34 cellular contexts compared by ENCODE assay signal in the genomic region with DNA sequence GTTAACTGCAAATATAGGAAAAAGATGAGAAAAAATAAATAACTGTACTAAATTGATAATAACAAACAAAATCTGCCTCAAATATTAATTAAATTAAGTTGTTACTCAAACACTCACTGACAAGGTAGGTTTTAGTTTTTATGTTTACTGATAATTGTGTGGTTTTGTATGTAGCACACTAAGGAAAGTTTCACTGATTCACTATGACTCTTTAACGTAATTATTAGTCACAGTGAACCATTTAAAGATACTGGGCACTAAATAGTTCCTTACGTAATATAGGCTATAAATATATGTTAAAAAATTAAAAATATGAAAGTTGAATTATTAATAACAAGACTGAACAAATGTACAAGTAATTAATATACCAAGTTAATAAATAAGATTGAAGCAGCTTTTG.
"Had no signal": no experiment of that assay in that cellular context is flagged by ENCODE, and none has a peak within 500 bp of the region (broad histone marks: within the 10 kb centered on the region; RNA-seq: fewer than 3 reads in every experiment).

No MANE protein-coding gene starts in this region.

- H2AFZ ChIP-seq: hepatocyte had no signal

- H3K36me3 ChIP-seq: adrenal gland, ascending aorta, breast epithelium, esophagus muscularis mucosa, gastroesophageal sphincter, heart right ventricle had no signal

- H3K4me3 ChIP-seq: adrenal gland, ascending aorta, breast epithelium, coronary artery, dorsolateral prefrontal cortex, esophagus muscularis mucosa, gastroesophageal sphincter, heart right ventricle, hepatocyte had no signal

- H3K27ac Mint-ChIP-seq: activated CD4-positive, alpha-beta memory T cell treated with anti-CD3 and anti-CD28 coated beads for 36 hours; activated CD4-positive, alpha-beta T cell treated with anti-CD3 and anti-CD28 coated beads for 36 hours; activated CD4-positive, alpha-beta T cell treated with anti-CD3 and anti-CD28 coated beads, Interleukin-2, amount 10 ng/mL, durations not matched to agents 24 days and 14 days; activated CD8-positive, alpha-beta memory T cell treated with anti-CD3 and anti-CD28 coated beads, Interleukin-2, amount 10 ng/mL, durations not matched to agents 7 days and 5 days; activated CD8-positive, alpha-beta T cell treated with anti-CD3 and anti-CD28 coated beads, Interleukin-2, amount 10 ng/mL, durations not matched to agents 7 days and 5 days; activated naive CD4-positive, alpha-beta T cell treated with anti-CD3 and anti-CD28 coated beads for 36 hours; activated naive CD4-positive, alpha-beta T cell treated with anti-CD3 and anti-CD28 coated beads, Interleukin-2, amount 50 U/mL, for 24 hours; activated naive CD8-positive, alpha-beta T cell treated with anti-CD3 and anti-CD28 coated beads for 36 hours; activated naive CD8-positive, alpha-beta T cell treated with anti-CD3 and anti-CD28 coated beads, Interleukin-2, amount 50 U/mL, for 24 hours; activated T-helper 1 cell treated with anti-CD3 and anti-CD28 coated beads, Interleukin-12 subunit alpha, Interleukin-12 subunit beta, Interleukin-2, Interleukin-4 antibody, amounts not matched to agents 30 ng/mL and 10 ng/mL and 1 ng/mL, durations not matched to agents 14 hours and 24 hours and 36 hours; activated T-helper 2 cell treated with anti-CD3 and anti-CD28 coated beads, Interferon-gamma antibody, Interleukin-2, Interleukin-4, amounts not matched to agents 10 μg/mL and 5 μg/mL and 100 μg/mL, durations not matched to agents 14 hours and 24 hours and 36 hours; brain; dendritic cell treated with granulocyte-macrophage colony-stimulating factor and Interleukin-4, amounts not matched to agents 40 ng/mL and 50 ng/mL, for 4 days; endodermal cell had no signal

- H3K27ac ChIP-seq: adrenal gland, ascending aorta, breast epithelium, coronary artery, dorsolateral prefrontal cortex, esophagus muscularis mucosa, gastroesophageal sphincter, heart right ventricle, hepatocyte had no signal

- H3K9me3 ChIP-seq: adrenal gland had no signal

- H3K79me2 ChIP-seq: hepatocyte had no signal

- ATAC-seq: activated CD4-positive, alpha-beta T cell treated with anti-CD3 and anti-CD28 coated beads for 36 hours; activated CD8-positive, alpha-beta memory T cell treated with anti-CD3 and anti-CD28 coated beads, Interleukin-2, amount 10 ng/mL, durations not matched to agents 7 days and 5 days; activated CD8-positive, alpha-beta T cell treated with anti-CD3 and anti-CD28 coated beads, Interleukin-2, amount 10 ng/mL, durations not matched to agents 7 days and 5 days; activated naive CD8-positive, alpha-beta T cell treated with anti-CD3 and anti-CD28 coated beads, Interleukin-2, amount 50 U/mL, for 24 hours; gastroesophageal sphincter; heart right ventricle had no signal

- H3K36me3 Mint-ChIP-seq: activated CD4-positive, alpha-beta memory T cell treated with anti-CD3 and anti-CD28 coated beads for 36 hours; activated CD8-positive, alpha-beta memory T cell treated with anti-CD3 and anti-CD28 coated beads, Interleukin-2, amount 10 ng/mL, durations not matched to agents 7 days and 5 days; activated naive CD4-positive, alpha-beta T cell treated with anti-CD3 and anti-CD28 coated beads, Interleukin-2, amount 50 U/mL, for 24 hours; activated naive CD8-positive, alpha-beta T cell treated with anti-CD3 and anti-CD28 coated beads for 36 hours; brain had no signal

- H3K4me2 ChIP-seq: hepatocyte had no signal

- H3K27me3 ChIP-seq: adrenal gland, ascending aorta, breast epithelium, dorsolateral prefrontal cortex, esophagus muscularis mucosa, gastroesophageal sphincter, heart right ventricle, hepatocyte had no signal

- H3K4me1 ChIP-seq: adrenal gland, ascending aorta, breast epithelium, esophagus muscularis mucosa, gastroesophageal sphincter, heart right ventricle had no signal

- H3K4me3 Mint-ChIP-seq: activated CD4-positive, alpha-beta memory T cell treated with anti-CD3 and anti-CD28 coated beads for 36 hours; activated CD4-positive, alpha-beta T cell treated with anti-CD3 and anti-CD28 coated beads for 36 hours; activated CD4-positive, alpha-beta T cell treated with anti-CD3 and anti-CD28 coated beads, Interleukin-2, amount 10 ng/mL, durations not matched to agents 24 days and 14 days; activated CD8-positive, alpha-beta memory T cell treated with anti-CD3 and anti-CD28 coated beads, Interleukin-2, amount 10 ng/mL, durations not matched to agents 7 days and 5 days; activated CD8-positive, alpha-beta T cell treated with anti-CD3 and anti-CD28 coated beads, Interleukin-2, amount 10 ng/mL, durations not matched to agents 7 days and 5 days; activated naive CD4-positive, alpha-beta T cell treated with anti-CD3 and anti-CD28 coated beads for 36 hours; activated naive CD4-positive, alpha-beta T cell treated with anti-CD3 and anti-CD28 coated beads, Interleukin-2, amount 50 U/mL, for 24 hours; activated naive CD8-positive, alpha-beta T cell treated with anti-CD3 and anti-CD28 coated beads for 36 hours; activated naive CD8-positive, alpha-beta T cell treated with anti-CD3 and anti-CD28 coated beads, Interleukin-2, amount 50 U/mL, for 24 hours; activated T-helper 1 cell treated with anti-CD3 and anti-CD28 coated beads, Interleukin-12 subunit alpha, Interleukin-12 subunit beta, Interleukin-2, Interleukin-4 antibody, amounts not matched to agents 30 ng/mL and 10 ng/mL and 1 ng/mL, durations not matched to agents 14 hours and 24 hours and 36 hours; brain; central memory CD8-positive, alpha-beta T cell; dendritic cell treated with granulocyte-macrophage colony-stimulating factor and Interleukin-4, amounts not matched to agents 40 ng/mL and 50 ng/mL, for 4 days; endodermal cell had no signal

- DNase-seq: activated CD4-positive, alpha-beta memory T cell treated with anti-CD3 and anti-CD28 coated beads for 36 hours; activated CD4-positive, alpha-beta T cell treated with anti-CD3 and anti-CD28 coated beads for 36 hours; activated CD4-positive, alpha-beta T cell treated with anti-CD3 and anti-CD28 coated beads, Interleukin-2, amount 10 ng/mL, durations not matched to agents 24 days and 14 days; activated CD4-positive, CD25-positive, alpha-beta regulatory T cell; activated CD4-positive, CD25-positive, alpha-beta regulatory T cell treated with anti-CD3 and anti-CD28 coated beads, Interleukin-2, amount 50 U/mL, for 72 hours; activated CD8-positive, alpha-beta memory T cell treated with anti-CD3 and anti-CD28 coated beads, Interleukin-2, amount 10 ng/mL, durations not matched to agents 7 days and 5 days; activated CD8-positive, alpha-beta memory T cell treated with anti-CD3 and anti-CD28 coated beads, Interleukin-2, amount 50 U/mL, for 4 hours; activated CD8-positive, alpha-beta T cell treated with anti-CD3 and anti-CD28 coated beads, Interleukin-2, amount 10 ng/mL, durations not matched to agents 7 days and 5 days; activated effector memory CD4-positive, alpha-beta T cell treated with anti-CD3 and anti-CD28 coated beads, Interleukin-2, amount 50 U/mL, for 16 hours; activated naive CD4-positive, alpha-beta T cell treated with anti-CD3 and anti-CD28 coated beads for 36 hours; activated naive CD8-positive, alpha-beta T cell treated with anti-CD3 and anti-CD28 coated beads for 36 hours; activated naive CD8-positive, alpha-beta T cell treated with anti-CD3 and anti-CD28 coated beads, Interleukin-2, amount 50 U/mL, for 24 hours; activated T-cell treated with anti-CD3 and anti-CD28 coated beads, Interleukin-2, amount 50 U/mL, for 1 hour; activated T-cell treated with anti-CD3 and anti-CD28 coated beads, Interleukin-2, amount 50 U/mL, for 48 hours; adrenal gland; dorsolateral prefrontal cortex; effector memory CD4-positive, alpha-beta T cell; endodermal cell; erythroblast; foreskin melanocyte; heart right ventricle; T-helper 2 cell had no signal

- H3K4me1 Mint-ChIP-seq: activated CD4-positive, alpha-beta T cell treated with anti-CD3 and anti-CD28 coated beads for 36 hours; activated CD4-positive, alpha-beta T cell treated with anti-CD3 and anti-CD28 coated beads, Interleukin-2, amount 10 ng/mL, durations not matched to agents 24 days and 14 days; activated CD8-positive, alpha-beta memory T cell treated with anti-CD3 and anti-CD28 coated beads, Interleukin-2, amount 10 ng/mL, durations not matched to agents 7 days and 5 days; activated naive CD4-positive, alpha-beta T cell treated with anti-CD3 and anti-CD28 coated beads, Interleukin-2, amount 50 U/mL, for 24 hours; activated naive CD8-positive, alpha-beta T cell treated with anti-CD3 and anti-CD28 coated beads for 36 hours; activated naive CD8-positive, alpha-beta T cell treated with anti-CD3 and anti-CD28 coated beads, Interleukin-2, amount 50 U/mL, for 24 hours; brain; central memory CD8-positive, alpha-beta T cell; endodermal cell had no signal
